8 cellular contexts compared by ENCODE assay signal in genomic region chr6:148947621-148948444, GRCh38.
A peak's percentile ranks its signal among the peaks of the same experiment; 100 is the strongest.
DNase-seq lines count a peak whose midpoint lies in the region; ATAC-seq and TF ChIP-seq lines count a peak whose summit lies in the region.

No MANE protein-coding gene starts in this region.

- peak; percentile 79 for TF ChIP-seq CTCF in GM12874 (IDR thresholded peaks at IDR 0.05; ENCODE audit: insufficient read depth, low read depth, low read length)

- ATAC-seq in HG03064 (IDR thresholded peaks at IDR 0.05; ENCODE audit: low read depth, unreplicated experiment) (peak; percentile 66), HG03521 (IDR thresholded peaks at IDR 0.05; ENCODE audit: unreplicated experiment) (no peak)

- DNase-seq in NCI-H2227 treated with DMSO at 0.1 percent for 48 hours (lab: John Stamatoyannopoulos, UW): peak; percentile 40
- peak; percentile 38 to 71 (median 56) for DNase-seq in activated CD4-positive, CD25-positive, alpha-beta regulatory T cell (lab: John Stamatoyannopoulos, UW)
- DNase-seq in central memory CD4-positive, alpha-beta T cell: peak; percentile 70
- DNase-seq in kidney glomerular epithelial cell (lab: John Stamatoyannopoulos, UW): peak; percentile 78
- peak; percentile 77 to 83 for DNase-seq in stimulated activated CD4-positive, alpha-beta T cell treated with anti-CD3 and anti-CD28 coated beads, Interleukin-2, amount 100 ng/mL, for 48 hours
